1 cellular context compared by ENCODE assay signal in the genomic region with DNA sequence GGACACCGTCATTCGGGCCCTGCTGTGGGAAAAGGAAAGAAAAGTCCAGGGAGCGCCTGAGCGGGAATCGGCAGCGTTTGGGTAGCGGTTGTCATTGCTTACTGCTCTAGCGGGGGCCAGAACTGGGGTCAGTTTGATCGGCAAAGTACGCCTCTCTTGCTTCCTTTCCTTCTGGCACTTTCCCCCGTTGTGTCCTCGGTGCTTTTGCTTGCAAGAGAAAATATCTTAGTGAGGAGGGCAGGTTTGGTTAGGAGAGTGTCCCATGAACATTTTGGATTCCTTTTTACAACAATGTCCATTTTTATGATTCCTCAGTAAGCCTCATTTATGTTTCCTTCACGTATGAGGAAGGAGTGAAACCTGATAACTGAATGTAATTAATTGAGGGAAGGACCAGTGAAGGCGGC.
TF ChIP-seq lines count a peak whose summit lies in the region.

No MANE protein-coding gene starts in this region.

TF ChIP-seq in HepG2, 621 proteins besides CTCF, POLR2A, EP300 and RAD21 (continues in another document):
- TF ChIP-seq, protein P1, sequence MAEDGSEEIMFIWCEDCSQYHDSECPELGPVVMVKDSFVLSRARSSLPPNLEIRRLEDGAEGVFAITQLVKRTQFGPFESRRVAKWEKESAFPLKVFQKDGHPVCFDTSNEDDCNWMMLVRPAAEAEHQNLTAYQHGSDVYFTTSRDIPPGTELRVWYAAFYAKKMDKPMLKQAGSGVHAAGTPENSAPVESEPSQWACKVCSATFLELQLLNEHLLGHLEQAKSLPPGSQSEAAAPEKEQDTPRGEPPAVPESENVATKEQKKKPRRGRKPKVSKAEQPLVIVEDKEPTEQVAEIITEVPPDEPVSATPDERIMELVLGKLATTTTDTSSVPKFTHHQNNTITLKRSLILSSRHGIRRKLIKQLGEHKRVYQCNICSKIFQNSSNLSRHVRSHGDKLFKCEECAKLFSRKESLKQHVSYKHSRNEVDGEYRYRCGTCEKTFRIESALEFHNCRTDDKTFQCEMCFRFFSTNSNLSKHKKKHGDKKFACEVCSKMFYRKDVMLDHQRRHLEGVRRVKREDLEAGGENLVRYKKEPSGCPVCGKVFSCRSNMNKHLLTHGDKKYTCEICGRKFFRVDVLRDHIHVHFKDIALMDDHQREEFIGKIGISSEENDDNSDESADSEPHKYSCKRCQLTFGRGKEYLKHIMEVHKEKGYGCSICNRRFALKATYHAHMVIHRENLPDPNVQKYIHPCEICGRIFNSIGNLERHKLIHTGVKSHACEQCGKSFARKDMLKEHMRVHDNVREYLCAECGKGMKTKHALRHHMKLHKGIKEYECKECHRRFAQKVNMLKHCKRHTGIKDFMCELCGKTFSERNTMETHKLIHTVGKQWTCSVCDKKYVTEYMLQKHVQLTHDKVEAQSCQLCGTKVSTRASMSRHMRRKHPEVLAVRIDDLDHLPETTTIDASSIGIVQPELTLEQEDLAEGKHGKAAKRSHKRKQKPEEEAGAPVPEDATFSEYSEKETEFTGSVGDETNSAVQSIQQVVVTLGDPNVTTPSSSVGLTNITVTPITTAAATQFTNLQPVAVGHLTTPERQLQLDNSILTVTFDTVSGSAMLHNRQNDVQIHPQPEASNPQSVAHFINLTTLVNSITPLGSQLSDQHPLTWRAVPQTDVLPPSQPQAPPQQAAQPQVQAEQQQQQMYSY (CRISPR knock-in tag; IDR thresholded peaks at IDR 0.05) = no peak
- TF ChIP-seq, protein P2, sequence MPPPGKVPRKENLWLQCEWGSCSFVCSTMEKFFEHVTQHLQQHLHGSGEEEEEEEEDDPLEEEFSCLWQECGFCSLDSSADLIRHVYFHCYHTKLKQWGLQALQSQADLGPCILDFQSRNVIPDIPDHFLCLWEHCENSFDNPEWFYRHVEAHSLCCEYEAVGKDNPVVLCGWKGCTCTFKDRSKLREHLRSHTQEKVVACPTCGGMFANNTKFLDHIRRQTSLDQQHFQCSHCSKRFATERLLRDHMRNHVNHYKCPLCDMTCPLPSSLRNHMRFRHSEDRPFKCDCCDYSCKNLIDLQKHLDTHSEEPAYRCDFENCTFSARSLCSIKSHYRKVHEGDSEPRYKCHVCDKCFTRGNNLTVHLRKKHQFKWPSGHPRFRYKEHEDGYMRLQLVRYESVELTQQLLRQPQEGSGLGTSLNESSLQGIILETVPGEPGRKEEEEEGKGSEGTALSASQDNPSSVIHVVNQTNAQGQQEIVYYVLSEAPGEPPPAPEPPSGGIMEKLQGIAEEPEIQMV (CRISPR knock-in tag; IDR thresholded peaks at IDR 0.05; ENCODE audit: low read depth) = no peak
- TF ChIP-seq ZNF761 (CRISPR knock-in tag; conservative IDR thresholded peaks at IDR 0.05) = no peak
- TF ChIP-seq CBX1 (IDR thresholded peaks at IDR 0.05; ENCODE audit: low read depth) = no peak
- TF ChIP-seq MEF2D (CRISPR knock-in tag; IDR thresholded peaks at IDR 0.05) = 0 out of 2 replicates have a peak, but pooled peaks have one; percentile 21
- TF ChIP-seq, protein P3, sequence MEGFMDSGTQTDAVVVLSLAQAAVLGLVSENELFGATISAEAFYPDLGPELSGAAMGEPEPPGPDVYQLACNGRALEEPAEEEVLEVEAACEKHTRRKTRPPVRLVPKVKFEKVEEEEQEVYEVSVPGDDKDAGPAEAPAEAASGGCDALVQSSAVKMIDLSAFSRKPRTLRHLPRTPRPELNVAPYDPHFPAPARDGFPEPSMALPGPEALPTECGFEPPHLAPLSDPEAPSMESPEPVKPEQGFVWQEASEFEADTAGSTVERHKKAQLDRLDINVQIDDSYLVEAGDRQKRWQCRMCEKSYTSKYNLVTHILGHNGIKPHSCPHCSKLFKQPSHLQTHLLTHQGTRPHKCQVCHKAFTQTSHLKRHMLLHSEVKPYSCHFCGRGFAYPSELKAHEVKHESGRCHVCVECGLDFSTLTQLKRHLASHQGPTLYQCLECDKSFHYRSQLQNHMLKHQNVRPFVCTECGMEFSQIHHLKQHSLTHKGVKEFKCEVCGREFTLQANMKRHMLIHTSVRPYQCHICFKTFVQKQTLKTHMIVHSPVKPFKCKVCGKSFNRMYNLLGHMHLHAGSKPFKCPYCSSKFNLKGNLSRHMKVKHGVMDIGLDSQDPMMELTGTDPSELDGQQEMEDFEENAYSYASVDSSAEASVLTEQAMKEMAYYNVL (CRISPR knock-in tag; IDR thresholded peaks at IDR 0.05; ENCODE audit: borderline replicate concordance) = no peak
- no peak for TF ChIP-seq ZFP62 (CRISPR knock-in tag; IDR thresholded peaks at IDR 0.05)
- TF ChIP-seq, protein P4, sequence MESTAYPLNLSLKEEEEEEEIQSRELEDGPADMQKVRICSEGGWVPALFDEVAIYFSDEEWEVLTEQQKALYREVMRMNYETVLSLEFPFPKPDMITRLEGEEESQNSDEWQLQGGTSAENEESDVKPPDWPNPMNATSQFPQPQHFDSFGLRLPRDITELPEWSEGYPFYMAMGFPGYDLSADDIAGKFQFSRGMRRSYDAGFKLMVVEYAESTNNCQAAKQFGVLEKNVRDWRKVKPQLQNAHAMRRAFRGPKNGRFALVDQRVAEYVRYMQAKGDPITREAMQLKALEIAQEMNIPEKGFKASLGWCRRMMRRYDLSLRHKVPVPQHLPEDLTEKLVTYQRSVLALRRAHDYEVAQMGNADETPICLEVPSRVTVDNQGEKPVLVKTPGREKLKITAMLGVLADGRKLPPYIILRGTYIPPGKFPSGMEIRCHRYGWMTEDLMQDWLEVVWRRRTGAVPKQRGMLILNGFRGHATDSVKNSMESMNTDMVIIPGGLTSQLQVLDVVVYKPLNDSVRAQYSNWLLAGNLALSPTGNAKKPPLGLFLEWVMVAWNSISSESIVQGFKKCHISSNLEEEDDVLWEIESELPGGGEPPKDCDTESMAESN (CRISPR knock-in tag; conservative IDR thresholded peaks at IDR 0.05) = 0 out of 2 replicates have a peak, but pooled peaks have one; percentile 5
- no peak for TF ChIP-seq ATM (IDR thresholded peaks at IDR 0.05; ENCODE audit: borderline replicate concordance)
- no peak for TF ChIP-seq AGO1 (IDR thresholded peaks at IDR 0.05; ENCODE audit: low read depth, low read length, poor library complexity, severe bottlenecking)
- TF ChIP-seq FOXK2 (IDR thresholded peaks at IDR 0.05) = no peak
- no peak for TF ChIP-seq ZNF564 (CRISPR knock-in tag; IDR thresholded peaks at IDR 0.05)
- TF ChIP-seq ZNF562 (CRISPR knock-in tag; IDR thresholded peaks at IDR 0.05; ENCODE audit: borderline replicate concordance) = no peak
- TF ChIP-seq JUNB (CRISPR knock-in tag; IDR thresholded peaks at IDR 0.05; ENCODE audit: borderline replicate concordance) = no peak
- no peak for TF ChIP-seq THAP11 (CRISPR knock-in tag; IDR thresholded peaks at IDR 0.05)
- TF ChIP-seq, protein P5, sequence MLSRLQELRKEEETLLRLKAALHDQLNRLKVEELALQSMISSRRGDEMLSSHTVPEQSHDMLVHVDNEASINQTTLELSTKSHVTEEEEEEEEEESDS (CRISPR knock-in tag; IDR thresholded peaks at IDR 0.05; ENCODE audit: borderline replicate concordance) = no peak
- TF ChIP-seq, protein P6, sequence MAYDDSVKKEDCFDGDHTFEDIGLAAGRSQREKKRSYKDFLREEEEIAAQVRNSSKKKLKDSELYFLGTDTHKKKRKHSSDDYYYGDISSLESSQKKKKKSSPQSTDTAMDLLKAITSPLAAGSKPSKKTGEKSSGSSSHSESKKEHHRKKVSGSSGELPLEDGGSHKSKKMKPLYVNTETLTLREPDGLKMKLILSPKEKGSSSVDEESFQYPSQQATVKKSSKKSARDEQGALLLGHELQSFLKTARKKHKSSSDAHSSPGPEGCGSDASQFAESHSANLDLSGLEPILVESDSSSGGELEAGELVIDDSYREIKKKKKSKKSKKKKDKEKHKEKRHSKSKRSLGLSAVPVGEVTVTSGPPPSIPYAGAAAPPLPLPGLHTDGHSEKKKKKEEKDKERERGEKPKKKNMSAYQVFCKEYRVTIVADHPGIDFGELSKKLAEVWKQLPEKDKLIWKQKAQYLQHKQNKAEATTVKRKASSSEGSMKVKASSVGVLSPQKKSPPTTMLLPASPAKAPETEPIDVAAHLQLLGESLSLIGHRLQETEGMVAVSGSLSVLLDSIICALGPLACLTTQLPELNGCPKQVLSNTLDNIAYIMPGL (CRISPR knock-in tag; IDR thresholded peaks at IDR 0.05; ENCODE audit: borderline replicate concordance in 1 of 2, low read depth in 1 of 2) = 0 out of 4 replicates have a peak, but pooled peaks of 1 of the 2 experiments have one; percentile 12
- TF ChIP-seq PHF5A (CRISPR knock-in tag; IDR thresholded peaks at IDR 0.05; ENCODE audit: low read depth, unreplicated experiment) = no peak
- TF ChIP-seq ZNF121 (CRISPR knock-in tag; IDR thresholded peaks at IDR 0.05) = no peak
- TF ChIP-seq RFXANK (CRISPR knock-in tag; IDR thresholded peaks at IDR 0.05) = no peak
- TF ChIP-seq ZC3H13 (CRISPR knock-in tag; IDR thresholded peaks at IDR 0.05) = no peak
- TF ChIP-seq ZNF720 (CRISPR knock-in tag; IDR thresholded peaks at IDR 0.05) = no peak
- TF ChIP-seq, protein P7, sequence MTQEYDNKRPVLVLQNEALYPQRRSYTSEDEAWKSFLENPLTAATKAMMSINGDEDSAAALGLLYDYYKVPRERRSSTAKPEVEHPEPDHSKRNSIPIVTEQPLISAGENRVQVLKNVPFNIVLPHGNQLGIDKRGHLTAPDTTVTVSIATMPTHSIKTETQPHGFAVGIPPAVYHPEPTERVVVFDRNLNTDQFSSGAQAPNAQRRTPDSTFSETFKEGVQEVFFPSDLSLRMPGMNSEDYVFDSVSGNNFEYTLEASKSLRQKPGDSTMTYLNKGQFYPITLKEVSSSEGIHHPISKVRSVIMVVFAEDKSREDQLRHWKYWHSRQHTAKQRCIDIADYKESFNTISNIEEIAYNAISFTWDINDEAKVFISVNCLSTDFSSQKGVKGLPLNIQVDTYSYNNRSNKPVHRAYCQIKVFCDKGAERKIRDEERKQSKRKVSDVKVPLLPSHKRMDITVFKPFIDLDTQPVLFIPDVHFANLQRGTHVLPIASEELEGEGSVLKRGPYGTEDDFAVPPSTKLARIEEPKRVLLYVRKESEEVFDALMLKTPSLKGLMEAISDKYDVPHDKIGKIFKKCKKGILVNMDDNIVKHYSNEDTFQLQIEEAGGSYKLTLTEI (CRISPR knock-in tag; conservative IDR thresholded peaks at IDR 0.05) = no peak
- TF ChIP-seq ZBTB1 (CRISPR knock-in tag; IDR thresholded peaks at IDR 0.05; ENCODE audit: borderline replicate concordance) = no peak
- TF ChIP-seq, protein P8, sequence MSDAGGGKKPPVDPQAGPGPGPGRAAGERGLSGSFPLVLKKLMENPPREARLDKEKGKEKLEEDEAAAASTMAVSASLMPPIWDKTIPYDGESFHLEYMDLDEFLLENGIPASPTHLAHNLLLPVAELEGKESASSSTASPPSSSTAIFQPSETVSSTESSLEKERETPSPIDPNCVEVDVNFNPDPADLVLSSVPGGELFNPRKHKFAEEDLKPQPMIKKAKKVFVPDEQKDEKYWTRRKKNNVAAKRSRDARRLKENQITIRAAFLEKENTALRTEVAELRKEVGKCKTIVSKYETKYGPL (CRISPR knock-in tag; IDR thresholded peaks at IDR 0.05) = no peak
- TF ChIP-seq, protein P9, sequence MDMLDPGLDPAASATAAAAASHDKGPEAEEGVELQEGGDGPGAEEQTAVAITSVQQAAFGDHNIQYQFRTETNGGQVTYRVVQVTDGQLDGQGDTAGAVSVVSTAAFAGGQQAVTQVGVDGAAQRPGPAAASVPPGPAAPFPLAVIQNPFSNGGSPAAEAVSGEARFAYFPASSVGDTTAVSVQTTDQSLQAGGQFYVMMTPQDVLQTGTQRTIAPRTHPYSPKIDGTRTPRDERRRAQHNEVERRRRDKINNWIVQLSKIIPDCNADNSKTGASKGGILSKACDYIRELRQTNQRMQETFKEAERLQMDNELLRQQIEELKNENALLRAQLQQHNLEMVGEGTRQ (IDR thresholded peaks at IDR 0.05; ENCODE audit: low read depth, low read length) = no peak
- TF ChIP-seq, protein P9 (CRISPR knock-in tag; IDR thresholded peaks at IDR 0.05; ENCODE audit: borderline replicate concordance) = no peak
- no peak for TF ChIP-seq JARID2 (CRISPR knock-in tag; IDR thresholded peaks at IDR 0.05; ENCODE audit: insufficient replicate concordance)
- TF ChIP-seq RAD51 (IDR thresholded peaks at IDR 0.05; ENCODE audit: borderline replicate concordance) = no peak
- 0 out of 2 replicates have a peak, but pooled peaks have one; percentile 4 for TF ChIP-seq ZKSCAN5 (CRISPR knock-in tag; IDR thresholded peaks at IDR 0.05)
- no peak for TF ChIP-seq KDM4B (CRISPR knock-in tag; IDR thresholded peaks at IDR 0.05)
- TF ChIP-seq ZNF703 (CRISPR knock-in tag; IDR thresholded peaks at IDR 0.05; ENCODE audit: borderline replicate concordance) = no peak
- TF ChIP-seq ZNF780A (CRISPR knock-in tag; IDR thresholded peaks at IDR 0.05) = no peak
- no peak for TF ChIP-seq ZKSCAN1 (IDR thresholded peaks at IDR 0.05; ENCODE audit: low read length)
- TF ChIP-seq ZNF441 (CRISPR knock-in tag; IDR thresholded peaks at IDR 0.05; ENCODE audit: borderline replicate concordance) = no peak
- 0 out of 2 replicates have a peak, but pooled peaks have one; percentile 9 for TF ChIP-seq ZNF558 (CRISPR knock-in tag; IDR thresholded peaks at IDR 0.05; ENCODE audit: borderline replicate concordance)
- TF ChIP-seq, protein P10, sequence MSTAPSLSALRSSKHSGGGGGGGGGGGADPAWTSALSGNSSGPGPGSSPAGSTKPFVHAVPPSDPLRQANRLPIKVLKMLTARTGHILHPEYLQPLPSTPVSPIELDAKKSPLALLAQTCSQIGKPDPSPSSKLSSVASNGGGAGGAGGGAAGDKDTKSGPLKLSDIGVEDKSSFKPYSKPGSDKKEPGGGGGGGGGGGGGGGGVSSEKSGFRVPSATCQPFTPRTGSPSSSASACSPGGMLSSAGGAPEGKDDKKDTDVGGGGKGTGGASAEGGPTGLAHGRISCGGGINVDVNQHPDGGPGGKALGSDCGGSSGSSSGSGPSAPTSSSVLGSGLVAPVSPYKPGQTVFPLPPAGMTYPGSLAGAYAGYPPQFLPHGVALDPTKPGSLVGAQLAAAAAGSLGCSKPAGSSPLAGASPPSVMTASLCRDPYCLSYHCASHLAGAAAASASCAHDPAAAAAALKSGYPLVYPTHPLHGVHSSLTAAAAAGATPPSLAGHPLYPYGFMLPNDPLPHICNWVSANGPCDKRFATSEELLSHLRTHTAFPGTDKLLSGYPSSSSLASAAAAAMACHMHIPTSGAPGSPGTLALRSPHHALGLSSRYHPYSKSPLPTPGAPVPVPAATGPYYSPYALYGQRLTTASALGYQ (CRISPR knock-in tag; IDR thresholded peaks at IDR 0.05) = no peak
- TF ChIP-seq ZNF382 (CRISPR knock-in tag; IDR thresholded peaks at IDR 0.05; ENCODE audit: borderline replicate concordance) = no peak
- TF ChIP-seq ZNF20 (CRISPR knock-in tag; IDR thresholded peaks at IDR 0.05) = no peak
- TF ChIP-seq, protein P11, sequence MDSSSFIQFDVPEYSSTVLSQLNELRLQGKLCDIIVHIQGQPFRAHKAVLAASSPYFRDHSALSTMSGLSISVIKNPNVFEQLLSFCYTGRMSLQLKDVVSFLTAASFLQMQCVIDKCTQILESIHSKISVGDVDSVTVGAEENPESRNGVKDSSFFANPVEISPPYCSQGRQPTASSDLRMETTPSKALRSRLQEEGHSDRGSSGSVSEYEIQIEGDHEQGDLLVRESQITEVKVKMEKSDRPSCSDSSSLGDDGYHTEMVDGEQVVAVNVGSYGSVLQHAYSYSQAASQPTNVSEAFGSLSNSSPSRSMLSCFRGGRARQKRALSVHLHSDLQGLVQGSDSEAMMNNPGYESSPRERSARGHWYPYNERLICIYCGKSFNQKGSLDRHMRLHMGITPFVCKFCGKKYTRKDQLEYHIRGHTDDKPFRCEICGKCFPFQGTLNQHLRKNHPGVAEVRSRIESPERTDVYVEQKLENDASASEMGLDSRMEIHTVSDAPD (CRISPR knock-in tag; IDR thresholded peaks at IDR 0.05) = no peak
- TF ChIP-seq ZNF792 (CRISPR knock-in tag; IDR thresholded peaks at IDR 0.05) = no peak
- TF ChIP-seq HMGA1 (CRISPR knock-in tag; conservative IDR thresholded peaks at IDR 0.05) = no peak
